Comparison of ENCODE assay signal across 15 cellular contexts in genomic region chr3:143552851-143553250, GRCh38.
DNase-seq lines count a peak whose midpoint lies in the region; ATAC-seq and TF ChIP-seq lines count a peak whose summit lies in the region.
"Had no signal": no experiment of that assay in that cellular context is flagged by ENCODE, and none has a peak within 500 bp of the region (broad histone marks: within the 10 kb centered on the region; RNA-seq: fewer than 3 reads in every experiment).

No MANE protein-coding gene starts in this region.

- H3K4me1 Mint-ChIP-seq in endodermal cell = peaks cover 17% of the 10 kb centered on the region
- H3K4me1 Mint-ChIP-seq in progenitor cell of endocrine pancreas (ENCODE audit: low read depth) = peaks cover 28% of the 10 kb centered on the region
- H3K4me1 Mint-ChIP-seq: CD4-positive, CD25-positive, alpha-beta regulatory T cell had no signal

- H3K27me3 Mint-ChIP-seq in endodermal cell (ENCODE audit: insufficient read depth) = no peaks in the 10 kb centered on the region
- no peaks in the 10 kb centered on the region for H3K27me3 Mint-ChIP-seq in progenitor cell of endocrine pancreas
- H3K27me3 Mint-ChIP-seq: CD4-positive, CD25-positive, alpha-beta regulatory T cell had no signal

- H3K27ac Mint-ChIP-seq in endodermal cell = peak overlapping the region; percentile 9
- H3K27ac Mint-ChIP-seq in progenitor cell of endocrine pancreas = peak overlapping the region; percentile 1
- H3K27ac Mint-ChIP-seq: CD4-positive, CD25-positive, alpha-beta regulatory T cell had no signal

- DNase-seq in COLO829 (ENCODE audit: low spot score) = peak; percentile 33
- DNase-seq in endodermal cell = no peak
- no peak for DNase-seq in left lung
- DNase-seq in progenitor cell of endocrine pancreas (ENCODE audit: low spot score, unreplicated experiment) = no peak
- DNase-seq in Peyer's patch = no peak
- no peak for DNase-seq in SW 1271 (lab: John Stamatoyannopoulos, UW)
- DNase-seq in activated CD4-positive, alpha-beta T cell treated with anti-CD3 and anti-CD28 coated beads for 48 hours = no peak
- no peak for DNase-seq in stimulated activated CD4-positive, alpha-beta T cell treated with anti-CD3 and anti-CD28 coated beads, Interleukin-1b, Interleukin-23, amount 100 ng/mL, for 48 hours
- DNase-seq: 8988T; AML-193; Calu3; CD4-positive, CD25-positive, alpha-beta regulatory T cell; DMS 273 treated with DMSO at 0.1 percent for 48 hours; HCEC 1CT had no signal

- H3K9me3 ChIP-seq in endodermal cell (ENCODE audit: control insufficient read depth, low read length) = peaks cover 39% of the 10 kb centered on the region
- peaks cover 0 to 4% of the 10 kb centered on the region in 2 donors for H3K9me3 ChIP-seq in left lung
- peaks cover 0 to 4% (median 0%) of the 10 kb centered on the region in 4 donors for H3K9me3 ChIP-seq in Peyer's patch

- H3K9me3 Mint-ChIP-seq in endodermal cell (peaks cover 30% of the 10 kb centered on the region), progenitor cell of endocrine pancreas (ENCODE audit: low read depth) (peaks cover 21% of the 10 kb centered on the region)

- ATAC-seq in left lung = peak; percentile 61

- no peaks in the 10 kb centered on the region for H3K27me3 ChIP-seq in endodermal cell (ENCODE audit: control insufficient read depth, insufficient read depth, low read length, poor library complexity, severe bottlenecking)
- H3K27me3 ChIP-seq in left lung = no peaks in the 10 kb centered on the region
- H3K27me3 ChIP-seq in Peyer's patch = no peaks in the 10 kb centered on the region
- H3K27me3 ChIP-seq: BLaER1 treated with 17β-estradiol and CSF1 and Interleukin-3, amounts not matched to agents 10 nM and 100 nM had no signal

- H3K36me3 ChIP-seq in endodermal cell (ENCODE audit: control insufficient read depth, insufficient read depth, low read length) (no peaks in the 10 kb centered on the region), left lung (no peaks in the 10 kb centered on the region), Peyer's patch (no peaks in the 10 kb centered on the region)

- no peak overlapping the region for H3K9ac ChIP-seq in endodermal cell (ENCODE audit: extremely low read depth, low read length, poor library complexity, severe bottlenecking)
- H3K9ac ChIP-seq: BLaER1 treated with 17β-estradiol and CSF1 and Interleukin-3, amounts not matched to agents 10 nM and 100 nM had no signal

- no peak for TF ChIP-seq POLR2A in Peyer's patch (IDR thresholded peaks at IDR 0.05)

- intact Hi-C loops in left lung (cut with DNase I) = no loop called here

- H3K36me3 Mint-ChIP-seq in endodermal cell (ENCODE audit: low read depth) (peaks cover 9% of the 10 kb centered on the region), progenitor cell of endocrine pancreas (ENCODE audit: insufficient read depth) (peaks cover 2% of the 10 kb centered on the region)

- H3K4me3 ChIP-seq in endodermal cell (ENCODE audit: low read length) = no peak overlapping the region
- H3K4me3 ChIP-seq in left lung = no peak overlapping the region
- no peak overlapping the region for H3K4me3 ChIP-seq in Peyer's patch
- H3K4me3 ChIP-seq: BLaER1 treated with 17β-estradiol and CSF1 and Interleukin-3, amounts not matched to agents 10 nM and 100 nM had no signal

- H3K27ac ChIP-seq in endodermal cell (ENCODE audit: low read depth, low read length) (no peak overlapping the region), left lung (no peak overlapping the region), Peyer's patch (no peak overlapping the region)
- H3K27ac ChIP-seq: BLaER1 treated with 17β-estradiol and CSF1 and Interleukin-3, amounts not matched to agents 10 nM and 100 nM had no signal

- TF ChIP-seq CTCF in endodermal cell (conservative IDR thresholded peaks at IDR 0.05) (no peak), left lung (IDR thresholded peaks at IDR 0.05) (no peak), progenitor cell of endocrine pancreas (IDR thresholded peaks at IDR 0.05; ENCODE audit: unreplicated experiment) (no peak), Peyer's patch (IDR thresholded peaks at IDR 0.05) (no peak)

- H3K4me3 Mint-ChIP-seq in endodermal cell (no peak overlapping the region), progenitor cell of endocrine pancreas (ENCODE audit: low read depth) (peak overlapping the region; percentile 29)
- H3K4me3 Mint-ChIP-seq: CD4-positive, CD25-positive, alpha-beta regulatory T cell had no signal

- H3K4me1 ChIP-seq in endodermal cell (ENCODE audit: control insufficient read depth, insufficient read depth, low read length) (peaks cover 5% of the 10 kb centered on the region), left lung (no peaks in the 10 kb centered on the region), Peyer's patch (no peaks in the 10 kb centered on the region)

- 86 to 93% methylated on average over 1 to 3 of the region's 3 CpGs for WGBS in endodermal cell (ENCODE audit: insufficient coverage in 1 of 2, insufficient read length in 1 of 2), 2 experiments
